In genomic region chr1:11908139-11909021, GRCh38 we compare ENCODE assay signal across 8 cellular contexts. TPM values are rescaled to one million over a fixed set of nuclear protein-coding genes. Genes with fewer than 3 reads are reported as not detected.
DNase-seq lines count a peak whose midpoint lies in the region; ATAC-seq, FAIRE-seq and TF ChIP-seq lines count a peak whose summit lies in the region.

No MANE protein-coding gene starts in this region.

- H3K4me1 ChIP-seq in smooth muscle cell (ENCODE audit: low read depth) = no peaks in the 10 kb centered on the region

- CTCF ChIA-PET in AG04450 (lab: Charles Lee) = interaction anchor here (0.6 to 1.3 kb wide), 17 partner anchors 8 to 871 kb away, joined by 3 to 7 read pairs (median 4); partner anchors contain the start of gene NPPA

- H4K20me1 ChIP-seq in smooth muscle cell (ENCODE audit: low read depth) = no peaks in the 10 kb centered on the region

- WGBS in smooth muscle cell (ENCODE audit: low lambda C conversion rate) = under 1% methylated on average over 41 of the region's 41 CpGs

- FAIRE-seq in bronchial epithelial cell (lab: Jason Lieb, UNC) = no peak

- TF ChIP-seq CTCF in AG04450 (IDR thresholded peaks at IDR 0.05; ENCODE audit: low read depth, low read length) = no peak
- no peak for TF ChIP-seq CTCF in WERI-Rb-1 (IDR thresholded peaks at IDR 0.05; ENCODE audit: low read depth, low read length)
- no peak for TF ChIP-seq CTCF in bronchial epithelial cell (IDR thresholded peaks at IDR 0.05; ENCODE audit: insufficient read depth, low read length, severe bottlenecking)
- no peak for TF ChIP-seq CTCF in smooth muscle cell (IDR thresholded peaks at IDR 0.05; ENCODE audit: borderline replicate concordance, insufficient read depth, poor library complexity, severe bottlenecking)

- H3K79me2 ChIP-seq in smooth muscle cell (ENCODE audit: low read depth) = no peaks in the 10 kb centered on the region

- DNase-seq in AG04450 (ENCODE audit: low read depth, low spot score) (peak; percentile 99), NCI-H2196 treated with DMSO at 0.1 percent for 48 hours (lab: John Stamatoyannopoulos, UW; ENCODE audit: unreplicated experiment) (peak; percentile 90), WERI-Rb-1 (peak; percentile 93), bronchial epithelial cell (ENCODE audit: low read depth) (peak; percentile 99), iPS-NIHi7 (ENCODE audit: extremely low spot score) (peak; percentile 73), smooth muscle cell (lab: John Stamatoyannopoulos, UW; ENCODE audit: unreplicated experiment) (peak; percentile 72)

- H3K9ac ChIP-seq in smooth muscle cell (ENCODE audit: low read depth) = peak overlapping the region; percentile 100

- POLR2A ChIA-PET in AG04450 (lab: Yijun Ruan, JAX) = interaction anchor here (0.6 to 3.6 kb wide), 51 partner anchors 9 to 347 kb away, joined by 3 to 79 read pairs (median 6); partner anchors contain the start of genes AGTRAP, CLCN6, KIAA2013 and MFN2

- H3K4me3 ChIP-seq in AG04450 (ENCODE audit: low read depth, low read length) = peak overlapping the region; percentile 65
- peak overlapping the region; percentile 68 for H3K4me3 ChIP-seq in WERI-Rb-1 (ENCODE audit: low read depth, low read length)
- H3K4me3 ChIP-seq in bronchial epithelial cell (ENCODE audit: low read depth, low read length) = peak overlapping the region; percentile 41
- H3K4me3 ChIP-seq in smooth muscle cell = peak overlapping the region; percentile 53

- H3K36me3 ChIP-seq in WERI-Rb-1 = no peaks in the 10 kb centered on the region
- no peaks in the 10 kb centered on the region for H3K36me3 ChIP-seq in bronchial epithelial cell (ENCODE audit: control insufficient read depth, insufficient read depth, low read length)
- no peaks in the 10 kb centered on the region for H3K36me3 ChIP-seq in smooth muscle cell (ENCODE audit: low read depth)

- no peak overlapping the region for H2AFZ ChIP-seq in smooth muscle cell (ENCODE audit: low read depth)

- ATAC-seq in GM18909 (IDR thresholded peaks at IDR 0.05; ENCODE audit: poor library complexity, unreplicated experiment) (peak; percentile 55), HG03139 (IDR thresholded peaks at IDR 0.05; ENCODE audit: unreplicated experiment) (peak; percentile 37)

- H3K27me3 ChIP-seq in AG04450 (ENCODE audit: control insufficient read depth, insufficient read depth, low read length) (no peaks in the 10 kb centered on the region), WERI-Rb-1 (ENCODE audit: insufficient read depth, low read depth, severe bottlenecking) (no peaks in the 10 kb centered on the region), bronchial epithelial cell (ENCODE audit: control insufficient read depth, insufficient read depth, low read length) (no peaks in the 10 kb centered on the region), smooth muscle cell (ENCODE audit: low read depth) (no peaks in the 10 kb centered on the region)

- peak overlapping the region; percentile 82 for H3K4me2 ChIP-seq in smooth muscle cell

- peaks cover 10% of the 10 kb centered on the region for H3F3A ChIP-seq in smooth muscle cell (ENCODE audit: low read depth)

- H3K27ac ChIP-seq in AG04450 (ENCODE audit: low read depth, low read length) (peak overlapping the region; percentile 99), WERI-Rb-1 (peak overlapping the region; percentile 100), smooth muscle cell (ENCODE audit: low read depth) (peak overlapping the region; percentile 100)

- H3K9me3 ChIP-seq in AG04450 (ENCODE audit: control insufficient read depth, insufficient read depth, low read length) (no peaks in the 10 kb centered on the region), WERI-Rb-1 (ENCODE audit: severe bottlenecking) (no peaks in the 10 kb centered on the region), smooth muscle cell (replicated peaks; ENCODE audit: low read depth) (no peaks in the 10 kb centered on the region)

RNA-seq across cellular contexts. Expression of gene KIAA2013, which starts 17.8 kb away (rescaled TPM):
- polyA plus RNA-seq in AG04450 (2011; rRNA removed) (35.8 and 45.5 TPM in 2 replicates), smooth muscle cell (70.9 and 71.6 TPM in 2 replicates)
- 22.7 and 32.3 TPM in 2 replicates for polyA minus RNA-seq in AG04450 (2011; rRNA and poly(A)+ RNA removed)
- total RNA-seq in bronchial epithelial cell (32.9 and 45.6 TPM in 2 replicates), smooth muscle cell (41.0 and 41.3 TPM in 2 replicates)

RNA-seq across cellular contexts. Expression of gene PLOD1, which starts 26.1 kb away (rescaled TPM):
- polyA plus RNA-seq in AG04450 (2011; rRNA removed) (314 and 427 TPM in 2 replicates), smooth muscle cell (425 and 559 TPM in 2 replicates)
- polyA minus RNA-seq in AG04450 (2011; rRNA and poly(A)+ RNA removed) = 219 and 313 TPM in 2 replicates
- total RNA-seq in bronchial epithelial cell (54.8 and 65.3 TPM in 2 replicates), smooth muscle cell (292 and 362 TPM in 2 replicates)

RNA-seq across cellular contexts. Expression of gene NPPB, which starts 49.6 kb away (rescaled TPM):
- polyA plus RNA-seq in AG04450 (2011; rRNA removed) (not detected in 2 replicates), smooth muscle cell (9.6 and 12.2 TPM in 2 replicates)
- polyA minus RNA-seq in AG04450 (2011; rRNA and poly(A)+ RNA removed) = not detected in 2 replicates
- total RNA-seq in bronchial epithelial cell (not detected in 2 replicates), smooth muscle cell (6.7 and 9.5 TPM in 2 replicates)

Comparison
In these comparisons a context has a peak if more than half of its experiments do, and no peak if none do; other contexts are left out.
1. Peak in every context shown above with its lines: DNase-seq, ATAC-seq, H3K4me3 ChIP-seq and H3K27ac ChIP-seq.